In the genomic region with DNA sequence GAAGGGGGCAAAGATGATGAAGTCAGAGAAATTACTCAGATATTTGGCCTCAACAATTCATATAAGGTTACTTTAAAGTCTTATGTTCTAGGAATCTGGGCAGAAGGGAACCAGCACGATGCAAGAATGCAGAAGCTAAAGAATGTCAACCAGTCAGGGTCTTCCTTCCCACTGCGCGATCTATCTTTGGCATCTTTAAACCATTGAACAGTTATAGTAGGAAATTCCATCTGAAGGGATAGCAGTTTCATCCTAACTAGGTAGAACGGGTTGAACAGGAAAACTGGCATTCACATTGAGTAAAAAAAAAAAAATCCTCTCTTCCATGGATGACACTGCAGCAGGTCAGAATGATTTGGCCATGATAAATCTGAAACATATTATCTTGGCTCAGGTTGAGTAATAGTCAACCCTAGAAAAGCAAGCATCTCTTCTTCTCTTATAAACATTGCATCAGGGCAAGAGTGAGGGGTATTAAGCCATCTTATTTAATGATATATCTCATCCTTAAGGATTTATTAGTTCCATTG, we compare ENCODE assay signal across 38 cellular contexts. TPM values are rescaled to one million over a fixed set of nuclear protein-coding genes. Genes with fewer than 3 reads are reported as not detected.
"Had no signal": no experiment of that assay in that cellular context is flagged by ENCODE, and none has a peak within 500 bp of the region (broad histone marks: within the 10 kb centered on the region; RNA-seq: fewer than 3 reads in every experiment).

No MANE protein-coding gene starts in this region.

- H3K27me3 ChIP-seq: body of pancreas, cardiac muscle cell had no signal

- ATAC-seq: activated CD8-positive, alpha-beta T cell treated with anti-CD3 and anti-CD28 coated beads for 36 hours; activated naive CD4-positive, alpha-beta T cell treated with anti-CD3 and anti-CD28 coated beads, Interleukin-2, amount 50 U/mL, for 72 hours; activated T-cell treated with anti-CD3 and anti-CD28 coated beads, Interleukin-2, amount 50 U/mL, for 4 hours; activated T-cell treated with anti-CD3 and anti-CD28 coated beads, Interleukin-2, amount 50 U/mL, for 72 hours; activated T-helper 17 cell treated with anti-CD3 and anti-CD28 coated beads, Interleukin-2, amount 50 U/mL, for 72 hours; body of pancreas had no signal

- DNase-seq: activated B cell treated with CpG ODN at 0.5 μM for 24 hours; activated CD4-positive, alpha-beta memory T cell treated with anti-CD3 and anti-CD28 coated beads for 36 hours; activated CD4-positive, alpha-beta T cell treated with anti-CD3 and anti-CD28 coated beads for 4 hours; activated CD4-positive, alpha-beta T cell treated with anti-CD3 and anti-CD28 coated beads, Interleukin-2, amount 10 ng/mL, durations not matched to agents 24 days and 14 days; activated CD4-positive, alpha-beta T cell treated with anti-CD3 and anti-CD28 coated beads, Interleukin-2, amount 50 U/mL, for 1 hour; activated CD4-positive, alpha-beta T cell treated with anti-CD3 and anti-CD28 coated beads, Interleukin-2, amount 50 U/mL, for 4 hours; activated CD4-positive, CD25-positive, alpha-beta regulatory T cell treated with anti-CD3 and anti-CD28 coated beads, Interleukin-2, amount 50 U/mL, for 72 hours; activated CD8-positive, alpha-beta memory T cell treated with anti-CD3 and anti-CD28 coated beads, Interleukin-2, amount 50 U/mL, for 4 hours; activated CD8-positive, alpha-beta T cell treated with anti-CD3 and anti-CD28 coated beads for 36 hours; activated effector memory CD4-positive, alpha-beta T cell treated with anti-CD3 and anti-CD28 coated beads, Interleukin-2, amount 50 U/mL, for 16 hours; activated gamma-delta T cell treated with Interleukin-2 at 50 U/mL for 16 hours; activated naive CD4-positive, alpha-beta T cell; activated naive CD4-positive, alpha-beta T cell treated with anti-CD3 and anti-CD28 coated beads for 36 hours; activated naive CD4-positive, alpha-beta T cell treated with anti-CD3 and anti-CD28 coated beads, Interleukin-2, amount 50 U/mL, for 16 hours; activated naive CD8-positive, alpha-beta T cell treated with anti-CD3 and anti-CD28 coated beads for 36 hours; activated T-cell treated with anti-CD3 and anti-CD28 coated beads for 4 hours; activated T-cell treated with anti-CD3 and anti-CD28 coated beads, Interleukin-2, amount 50 U/mL, for 1 hour; activated T-cell treated with anti-CD3 and anti-CD28 coated beads, Interleukin-2, amount 50 U/mL, for 4 hours; activated T-cell treated with anti-CD3 and anti-CD28 coated beads, Interleukin-2, amount 50 U/mL, for 72 hours; adrenal gland; amniotic stem cell; aorta; body of pancreas; brain microvascular endothelial cell; caudate nucleus; cerebellar nuclear complex; T-helper 1 cell; T-helper 2 cell; T-helper 9 cell had no signal

- H3K4me1 ChIP-seq: adrenal gland, breast epithelium had no signal

- H3K27ac ChIP-seq: adrenal gland, body of pancreas, brain microvascular endothelial cell, breast epithelium, cardiac muscle cell, VCaP had no signal

- H3K36me3 ChIP-seq: adrenal gland, brain microvascular endothelial cell, breast epithelium, cardiac muscle cell had no signal

- FAIRE-seq: astrocyte, TTC549 had no signal

- H3K4me3 ChIP-seq: adrenal gland, body of pancreas, breast epithelium, cardiac muscle cell had no signal

- H3K9me3 ChIP-seq: adrenal gland had no signal

RNA-seq across cellular contexts. Expression of a gene that starts 6.3 kb away (rescaled TPM):
- total RNA-seq: activated B cell treated with CpG ODN at 0.5 μM for 24 hours; activated CD4-positive, alpha-beta memory T cell treated with anti-CD3 and anti-CD28 coated beads for 36 hours; activated CD4-positive, alpha-beta T cell treated with anti-CD3 and anti-CD28 coated beads, Interleukin-2, amount 10 ng/mL, durations not matched to agents 24 days and 14 days; activated CD8-positive, alpha-beta memory T cell treated with anti-CD3 and anti-CD28 coated beads for 36 hours; activated CD8-positive, alpha-beta T cell treated with anti-CD3 and anti-CD28 coated beads for 36 hours; activated naive CD4-positive, alpha-beta T cell treated with anti-CD3 and anti-CD28 coated beads for 36 hours; activated naive CD4-positive, alpha-beta T cell treated with anti-CD3 and anti-CD28 coated beads, Interleukin-2, amount 50 U/mL, for 72 hours; activated naive CD8-positive, alpha-beta T cell treated with anti-CD3 and anti-CD28 coated beads for 36 hours; activated T-cell treated with anti-CD3 and anti-CD28 coated beads, Interleukin-2, amount 50 U/mL, for 4 hours; activated T-cell treated with anti-CD3 and anti-CD28 coated beads, Interleukin-2, amount 50 U/mL, for 72 hours; activated T-helper 1 cell treated with anti-CD3 and anti-CD28 coated beads, Interleukin-12 subunit alpha, Interleukin-12 subunit beta, Interleukin-2, Interleukin-4 antibody, amounts not matched to agents 30 ng/mL and 10 ng/mL and 1 ng/mL, durations not matched to agents 14 hours and 24 hours and 36 hours; activated T-helper 17 cell treated with anti-CD3 and anti-CD28 coated beads, Interleukin-2, amount 50 U/mL, for 72 hours; adrenal gland; aorta; astrocyte; body of pancreas; breast epithelium; cardiac muscle cell had no signal
- polyA plus RNA-seq: adrenal gland, cardiac muscle cell had no signal

RNA-seq across cellular contexts. Expression of a gene that starts 10.0 kb away (rescaled TPM):
- total RNA-seq: activated B cell treated with CpG ODN at 0.5 μM for 24 hours; activated CD4-positive, alpha-beta memory T cell treated with anti-CD3 and anti-CD28 coated beads for 36 hours; activated CD4-positive, alpha-beta T cell treated with anti-CD3 and anti-CD28 coated beads, Interleukin-2, amount 10 ng/mL, durations not matched to agents 24 days and 14 days; activated CD8-positive, alpha-beta memory T cell treated with anti-CD3 and anti-CD28 coated beads for 36 hours; activated CD8-positive, alpha-beta T cell treated with anti-CD3 and anti-CD28 coated beads for 36 hours; activated naive CD4-positive, alpha-beta T cell treated with anti-CD3 and anti-CD28 coated beads for 36 hours; activated naive CD4-positive, alpha-beta T cell treated with anti-CD3 and anti-CD28 coated beads, Interleukin-2, amount 50 U/mL, for 72 hours; activated naive CD8-positive, alpha-beta T cell treated with anti-CD3 and anti-CD28 coated beads for 36 hours; activated T-cell treated with anti-CD3 and anti-CD28 coated beads, Interleukin-2, amount 50 U/mL, for 4 hours; activated T-cell treated with anti-CD3 and anti-CD28 coated beads, Interleukin-2, amount 50 U/mL, for 72 hours; activated T-helper 1 cell treated with anti-CD3 and anti-CD28 coated beads, Interleukin-12 subunit alpha, Interleukin-12 subunit beta, Interleukin-2, Interleukin-4 antibody, amounts not matched to agents 30 ng/mL and 10 ng/mL and 1 ng/mL, durations not matched to agents 14 hours and 24 hours and 36 hours; activated T-helper 17 cell treated with anti-CD3 and anti-CD28 coated beads, Interleukin-2, amount 50 U/mL, for 72 hours; adrenal gland; aorta; astrocyte; body of pancreas; breast epithelium; cardiac muscle cell had no signal
- polyA plus RNA-seq: adrenal gland, cardiac muscle cell had no signal

RNA-seq across cellular contexts. Expression of a gene that starts 46.0 kb away (rescaled TPM):
- total RNA-seq: activated B cell treated with CpG ODN at 0.5 μM for 24 hours; activated CD4-positive, alpha-beta memory T cell treated with anti-CD3 and anti-CD28 coated beads for 36 hours; activated CD4-positive, alpha-beta T cell treated with anti-CD3 and anti-CD28 coated beads, Interleukin-2, amount 10 ng/mL, durations not matched to agents 24 days and 14 days; activated CD8-positive, alpha-beta memory T cell treated with anti-CD3 and anti-CD28 coated beads for 36 hours; activated CD8-positive, alpha-beta T cell treated with anti-CD3 and anti-CD28 coated beads for 36 hours; activated naive CD4-positive, alpha-beta T cell treated with anti-CD3 and anti-CD28 coated beads for 36 hours; activated naive CD4-positive, alpha-beta T cell treated with anti-CD3 and anti-CD28 coated beads, Interleukin-2, amount 50 U/mL, for 72 hours; activated naive CD8-positive, alpha-beta T cell treated with anti-CD3 and anti-CD28 coated beads for 36 hours; activated T-cell treated with anti-CD3 and anti-CD28 coated beads, Interleukin-2, amount 50 U/mL, for 4 hours; activated T-cell treated with anti-CD3 and anti-CD28 coated beads, Interleukin-2, amount 50 U/mL, for 72 hours; activated T-helper 1 cell treated with anti-CD3 and anti-CD28 coated beads, Interleukin-12 subunit alpha, Interleukin-12 subunit beta, Interleukin-2, Interleukin-4 antibody, amounts not matched to agents 30 ng/mL and 10 ng/mL and 1 ng/mL, durations not matched to agents 14 hours and 24 hours and 36 hours; activated T-helper 17 cell treated with anti-CD3 and anti-CD28 coated beads, Interleukin-2, amount 50 U/mL, for 72 hours; adrenal gland; aorta; astrocyte; body of pancreas; breast epithelium; cardiac muscle cell had no signal
- polyA plus RNA-seq: adrenal gland, aorta, cardiac muscle cell had no signal

RNA-seq across cellular contexts. Expression of a gene that starts 59.7 kb away (rescaled TPM):
- total RNA-seq: activated B cell treated with CpG ODN at 0.5 μM for 24 hours; activated CD4-positive, alpha-beta memory T cell treated with anti-CD3 and anti-CD28 coated beads for 36 hours; activated CD4-positive, alpha-beta T cell treated with anti-CD3 and anti-CD28 coated beads, Interleukin-2, amount 10 ng/mL, durations not matched to agents 24 days and 14 days; activated CD8-positive, alpha-beta memory T cell treated with anti-CD3 and anti-CD28 coated beads for 36 hours; activated CD8-positive, alpha-beta T cell treated with anti-CD3 and anti-CD28 coated beads for 36 hours; activated naive CD4-positive, alpha-beta T cell treated with anti-CD3 and anti-CD28 coated beads for 36 hours; activated naive CD4-positive, alpha-beta T cell treated with anti-CD3 and anti-CD28 coated beads, Interleukin-2, amount 50 U/mL, for 72 hours; activated naive CD8-positive, alpha-beta T cell treated with anti-CD3 and anti-CD28 coated beads for 36 hours; activated T-cell treated with anti-CD3 and anti-CD28 coated beads, Interleukin-2, amount 50 U/mL, for 4 hours; activated T-cell treated with anti-CD3 and anti-CD28 coated beads, Interleukin-2, amount 50 U/mL, for 72 hours; activated T-helper 1 cell treated with anti-CD3 and anti-CD28 coated beads, Interleukin-12 subunit alpha, Interleukin-12 subunit beta, Interleukin-2, Interleukin-4 antibody, amounts not matched to agents 30 ng/mL and 10 ng/mL and 1 ng/mL, durations not matched to agents 14 hours and 24 hours and 36 hours; activated T-helper 17 cell treated with anti-CD3 and anti-CD28 coated beads, Interleukin-2, amount 50 U/mL, for 72 hours; adrenal gland; aorta; astrocyte; body of pancreas; breast epithelium; cardiac muscle cell had no signal
- polyA plus RNA-seq: adrenal gland, aorta, cardiac muscle cell had no signal
